1 cellular context compared by ENCODE assay signal in the genomic region with DNA sequence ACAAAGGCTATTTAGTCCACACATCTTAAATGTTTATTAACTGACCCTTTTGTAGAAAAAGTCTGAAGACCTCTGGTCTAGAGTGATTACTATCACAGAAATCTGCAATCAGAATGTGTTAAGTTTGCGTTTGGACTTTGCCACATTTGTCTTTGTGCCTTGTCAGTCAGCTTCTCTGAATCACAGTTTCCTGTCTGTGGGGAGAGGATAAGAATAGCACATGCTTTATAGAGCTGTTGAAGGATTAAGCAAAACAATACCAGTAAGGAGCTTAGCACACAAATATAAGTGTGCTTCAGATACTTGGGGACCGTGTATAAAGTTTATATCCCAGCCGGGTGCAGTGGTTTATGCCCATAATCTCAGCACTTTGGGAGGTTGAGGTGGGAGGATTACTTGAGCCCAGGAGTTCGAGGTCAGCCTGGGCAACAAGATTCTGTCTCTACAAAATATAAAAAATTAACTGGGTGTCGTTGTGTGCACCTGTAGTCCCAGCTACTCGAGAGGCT.
TF ChIP-seq lines count a peak whose summit lies in the region.

No MANE protein-coding gene starts in this region.

TF ChIP-seq in K562, 482 proteins besides CTCF, POLR2A, EP300 and RAD21 (continued from another document and continues in another):
- TF ChIP-seq, protein P1, sequence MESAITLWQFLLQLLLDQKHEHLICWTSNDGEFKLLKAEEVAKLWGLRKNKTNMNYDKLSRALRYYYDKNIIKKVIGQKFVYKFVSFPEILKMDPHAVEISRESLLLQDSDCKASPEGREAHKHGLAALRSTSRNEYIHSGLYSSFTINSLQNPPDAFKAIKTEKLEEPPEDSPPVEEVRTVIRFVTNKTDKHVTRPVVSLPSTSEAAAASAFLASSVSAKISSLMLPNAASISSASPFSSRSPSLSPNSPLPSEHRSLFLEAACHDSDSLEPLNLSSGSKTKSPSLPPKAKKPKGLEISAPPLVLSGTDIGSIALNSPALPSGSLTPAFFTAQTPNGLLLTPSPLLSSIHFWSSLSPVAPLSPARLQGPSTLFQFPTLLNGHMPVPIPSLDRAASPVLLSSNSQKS (CRISPR knock-in tag; IDR thresholded peaks at IDR 0.05): no peak
- TF ChIP-seq POLR3G (IDR thresholded peaks at IDR 0.05; ENCODE audit: extremely low read depth, insufficient read length, insufficient replicate concordance) (no peak), TAL1 (IDR thresholded peaks at IDR 0.05) (peak; percentile 73), RBFOX2 (IDR thresholded peaks at IDR 0.05; ENCODE audit: low read depth, low read length) (no peak), MAZ (CRISPR knock-in tag; conservative IDR thresholded peaks at IDR 0.05 in 1 of 2, IDR thresholded peaks at IDR 0.05 in 1 of 2) (no peak), OTX1 (CRISPR knock-in tag; IDR thresholded peaks at IDR 0.05) (no peak), SPI1 (IDR thresholded peaks at IDR 0.05; ENCODE audit: borderline replicate concordance, low read depth, low read length) (no peak), HLTF (IDR thresholded peaks at IDR 0.05) (no peak), NELFE (IDR thresholded peaks at IDR 0.05; ENCODE audit: insufficient read depth, insufficient read length) (no peak), NCOA1 (IDR thresholded peaks at IDR 0.05; ENCODE audit: low read depth) (no peak), ZNF785 (CRISPR knock-in tag; IDR thresholded peaks at IDR 0.05) (no peak), SAFB (IDR thresholded peaks at IDR 0.05; ENCODE audit: borderline replicate concordance, low read depth, low read length) (no peak), ZNF507 (tag; conservative IDR thresholded peaks at IDR 0.05) (no peak), NFYB (IDR thresholded peaks at IDR 0.05; ENCODE audit: extremely low read depth, insufficient read length) (no peak), CEBPB (tag; IDR thresholded peaks at IDR 0.05) (no peak), TCF3 (CRISPR knock-in tag; IDR thresholded peaks at IDR 0.05) (peak; percentile 77), ZNF764 (CRISPR knock-in tag; IDR thresholded peaks at IDR 0.05; ENCODE audit: low read depth) (no peak), U2AF1 (optimal IDR thresholded peaks at IDR 0.05; ENCODE audit: low read depth, low read length) (no peak), ZNF75A (CRISPR knock-in tag; IDR thresholded peaks at IDR 0.05) (no peak), ZNF282 (CRISPR knock-in tag; IDR thresholded peaks at IDR 0.05) (no peak), PHTF2 (CRISPR knock-in tag; IDR thresholded peaks at IDR 0.05) (no peak), ZNF263 (CRISPR knock-in tag; IDR thresholded peaks at IDR 0.05; ENCODE audit: borderline replicate concordance) (no peak), HNRNPL (IDR thresholded peaks at IDR 0.05; ENCODE audit: low read depth, low read length) (no peak), TFAM (CRISPR knock-in tag; conservative IDR thresholded peaks at IDR 0.05) (no peak), ZKSCAN1 (IDR thresholded peaks at IDR 0.05; ENCODE audit: low read depth, low read length) (no peak), CTBP1 (IDR thresholded peaks at IDR 0.05; ENCODE audit: borderline replicate concordance) (no peak), ZNF133 (CRISPR knock-in tag; IDR thresholded peaks at IDR 0.05) (no peak), CBX3 (IDR thresholded peaks at IDR 0.05; ENCODE audit: borderline replicate concordance in 1 of 2, low read length in 2 of 2) (no peak), PURB (CRISPR knock-in tag; IDR thresholded peaks at IDR 0.05; ENCODE audit: low read depth) (no peak), ZFX (CRISPR knock-in tag; IDR thresholded peaks at IDR 0.05) (no peak), ZNF561 (CRISPR knock-in tag; conservative IDR thresholded peaks at IDR 0.05) (no peak), CEBPG (CRISPR knock-in tag; IDR thresholded peaks at IDR 0.05) (no peak), CEBPG (tag; conservative IDR thresholded peaks at IDR 0.05 in 1 of 2, IDR thresholded peaks at IDR 0.05 in 1 of 2) (no peak), L3MBTL2 (IDR thresholded peaks at IDR 0.05) (peak; percentile 75), ESRRA (IDR thresholded peaks at IDR 0.05; ENCODE audit: borderline replicate concordance, low read depth) (no peak), HMG20B (CRISPR knock-in tag; IDR thresholded peaks at IDR 0.05) (no peak), GATAD2B (IDR thresholded peaks at IDR 0.05; ENCODE audit: borderline replicate concordance) (no peak), EHMT2 (IDR thresholded peaks at IDR 0.05) (no peak), SMARCC2 (IDR thresholded peaks at IDR 0.05; ENCODE audit: low read depth) (peak; percentile 40; the same call in 1 of the 2 replicates), ZNF143 (CRISPR knock-in tag; IDR thresholded peaks at IDR 0.05) (no peak), ZNF583 (CRISPR knock-in tag; IDR thresholded peaks at IDR 0.05) (no peak), ZFP1 (CRISPR knock-in tag; IDR thresholded peaks at IDR 0.05) (no peak), CC2D1A (IDR thresholded peaks at IDR 0.05) (no peak), TAF1 (IDR thresholded peaks at IDR 0.05; ENCODE audit: control insufficient read depth, extremely low read depth, insufficient read depth, low read length, severe bottlenecking) (no peak), EP400 (IDR thresholded peaks at IDR 0.05) (no peak), MED1 (CRISPR knock-in tag; IDR thresholded peaks at IDR 0.05; ENCODE audit: borderline replicate concordance) (no peak)
- TF ChIP-seq, protein P2, sequence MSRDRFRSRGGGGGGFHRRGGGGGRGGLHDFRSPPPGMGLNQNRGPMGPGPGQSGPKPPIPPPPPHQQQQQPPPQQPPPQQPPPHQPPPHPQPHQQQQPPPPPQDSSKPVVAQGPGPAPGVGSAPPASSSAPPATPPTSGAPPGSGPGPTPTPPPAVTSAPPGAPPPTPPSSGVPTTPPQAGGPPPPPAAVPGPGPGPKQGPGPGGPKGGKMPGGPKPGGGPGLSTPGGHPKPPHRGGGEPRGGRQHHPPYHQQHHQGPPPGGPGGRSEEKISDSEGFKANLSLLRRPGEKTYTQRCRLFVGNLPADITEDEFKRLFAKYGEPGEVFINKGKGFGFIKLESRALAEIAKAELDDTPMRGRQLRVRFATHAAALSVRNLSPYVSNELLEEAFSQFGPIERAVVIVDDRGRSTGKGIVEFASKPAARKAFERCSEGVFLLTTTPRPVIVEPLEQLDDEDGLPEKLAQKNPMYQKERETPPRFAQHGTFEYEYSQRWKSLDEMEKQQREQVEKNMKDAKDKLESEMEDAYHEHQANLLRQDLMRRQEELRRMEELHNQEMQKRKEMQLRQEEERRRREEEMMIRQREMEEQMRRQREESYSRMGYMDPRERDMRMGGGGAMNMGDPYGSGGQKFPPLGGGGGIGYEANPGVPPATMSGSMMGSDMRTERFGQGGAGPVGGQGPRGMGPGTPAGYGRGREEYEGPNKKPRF (IDR thresholded peaks at IDR 0.05; ENCODE audit: low read depth, low read length): no peak
- TF ChIP-seq, protein P3, sequence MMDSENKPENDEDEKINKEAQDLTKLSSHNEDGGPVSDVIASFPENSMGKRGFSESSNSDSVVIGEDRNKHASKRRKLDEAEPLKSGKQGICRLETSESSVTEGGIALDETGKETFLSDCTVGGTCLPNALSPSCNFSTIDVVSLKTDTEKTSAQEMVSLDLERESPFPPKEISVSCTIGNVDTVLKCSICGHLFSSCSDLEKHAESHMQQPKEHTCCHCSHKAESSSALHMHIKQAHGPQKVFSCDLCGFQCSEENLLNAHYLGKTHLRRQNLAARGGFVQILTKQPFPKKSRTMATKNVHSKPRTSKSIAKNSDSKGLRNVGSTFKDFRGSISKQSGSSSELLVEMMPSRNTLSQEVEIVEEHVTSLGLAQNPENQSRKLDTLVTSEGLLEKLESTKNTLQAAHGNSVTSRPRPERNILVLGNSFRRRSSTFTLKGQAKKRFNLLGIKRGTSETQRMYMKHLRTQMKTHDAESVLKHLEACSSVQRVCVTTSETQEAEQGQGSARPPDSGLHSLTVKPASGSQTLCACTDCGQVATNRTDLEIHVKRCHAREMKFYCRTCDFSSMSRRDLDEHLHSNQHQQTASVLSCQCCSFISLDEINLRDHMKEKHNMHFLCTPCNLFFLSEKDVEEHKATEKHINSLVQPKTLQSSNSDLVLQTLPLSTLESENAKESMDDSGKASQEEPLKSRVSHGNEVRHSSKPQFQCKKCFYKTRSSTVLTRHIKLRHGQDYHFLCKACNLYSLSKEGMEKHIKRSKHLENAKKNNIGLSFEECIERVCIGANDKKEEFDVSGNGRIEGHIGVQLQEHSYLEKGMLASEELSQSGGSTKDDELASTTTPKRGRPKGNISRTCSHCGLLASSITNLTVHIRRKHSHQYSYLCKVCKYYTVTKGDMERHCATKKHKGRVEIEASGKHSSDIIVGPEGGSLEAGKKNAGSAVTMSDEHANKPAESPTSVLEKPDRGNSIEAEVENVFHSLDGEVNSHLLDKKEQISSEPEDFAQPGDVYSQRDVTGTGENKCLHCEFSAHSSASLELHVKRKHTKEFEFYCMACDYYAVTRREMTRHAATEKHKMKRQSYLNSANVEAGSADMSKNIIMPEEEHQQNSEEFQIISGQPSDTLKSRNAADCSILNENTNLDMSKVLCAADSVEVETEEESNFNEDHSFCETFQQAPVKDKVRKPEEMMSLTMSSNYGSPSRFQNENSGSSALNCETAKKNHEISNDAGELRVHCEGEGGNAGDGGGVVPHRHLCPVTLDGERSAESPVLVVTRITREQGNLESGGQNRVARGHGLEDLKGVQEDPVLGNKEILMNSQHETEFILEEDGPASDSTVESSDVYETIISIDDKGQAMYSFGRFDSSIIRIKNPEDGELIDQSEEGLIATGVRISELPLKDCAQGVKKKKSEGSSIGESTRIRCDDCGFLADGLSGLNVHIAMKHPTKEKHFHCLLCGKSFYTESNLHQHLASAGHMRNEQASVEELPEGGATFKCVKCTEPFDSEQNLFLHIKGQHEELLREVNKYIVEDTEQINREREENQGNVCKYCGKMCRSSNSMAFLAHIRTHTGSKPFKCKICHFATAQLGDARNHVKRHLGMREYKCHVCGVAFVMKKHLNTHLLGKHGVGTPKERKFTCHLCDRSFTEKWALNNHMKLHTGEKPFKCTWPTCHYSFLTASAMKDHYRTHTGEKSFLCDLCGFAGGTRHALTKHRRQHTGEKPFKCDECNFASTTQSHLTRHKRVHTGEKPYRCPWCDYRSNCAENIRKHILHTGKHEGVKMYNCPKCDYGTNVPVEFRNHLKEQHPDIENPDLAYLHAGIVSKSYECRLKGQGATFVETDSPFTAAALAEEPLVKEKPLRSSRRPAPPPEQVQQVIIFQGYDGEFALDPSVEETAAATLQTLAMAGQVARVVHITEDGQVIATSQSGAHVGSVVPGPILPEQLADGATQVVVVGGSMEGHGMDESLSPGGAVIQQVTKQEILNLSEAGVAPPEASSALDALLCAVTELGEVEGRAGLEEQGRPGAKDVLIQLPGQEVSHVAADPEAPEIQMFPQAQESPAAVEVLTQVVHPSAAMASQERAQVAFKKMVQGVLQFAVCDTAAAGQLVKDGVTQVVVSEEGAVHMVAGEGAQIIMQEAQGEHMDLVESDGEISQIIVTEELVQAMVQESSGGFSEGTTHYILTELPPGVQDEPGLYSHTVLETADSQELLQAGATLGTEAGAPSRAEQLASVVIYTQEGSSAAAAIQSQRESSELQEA (IDR thresholded peaks at IDR 0.05; ENCODE audit: low read depth): no peak
- TF ChIP-seq, protein P4, sequence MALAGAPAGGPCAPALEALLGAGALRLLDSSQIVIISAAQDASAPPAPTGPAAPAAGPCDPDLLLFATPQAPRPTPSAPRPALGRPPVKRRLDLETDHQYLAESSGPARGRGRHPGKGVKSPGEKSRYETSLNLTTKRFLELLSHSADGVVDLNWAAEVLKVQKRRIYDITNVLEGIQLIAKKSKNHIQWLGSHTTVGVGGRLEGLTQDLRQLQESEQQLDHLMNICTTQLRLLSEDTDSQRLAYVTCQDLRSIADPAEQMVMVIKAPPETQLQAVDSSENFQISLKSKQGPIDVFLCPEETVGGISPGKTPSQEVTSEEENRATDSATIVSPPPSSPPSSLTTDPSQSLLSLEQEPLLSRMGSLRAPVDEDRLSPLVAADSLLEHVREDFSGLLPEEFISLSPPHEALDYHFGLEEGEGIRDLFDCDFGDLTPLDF (CRISPR knock-in tag; IDR thresholded peaks at IDR 0.05): no peak
- TF ChIP-seq, protein P5, sequence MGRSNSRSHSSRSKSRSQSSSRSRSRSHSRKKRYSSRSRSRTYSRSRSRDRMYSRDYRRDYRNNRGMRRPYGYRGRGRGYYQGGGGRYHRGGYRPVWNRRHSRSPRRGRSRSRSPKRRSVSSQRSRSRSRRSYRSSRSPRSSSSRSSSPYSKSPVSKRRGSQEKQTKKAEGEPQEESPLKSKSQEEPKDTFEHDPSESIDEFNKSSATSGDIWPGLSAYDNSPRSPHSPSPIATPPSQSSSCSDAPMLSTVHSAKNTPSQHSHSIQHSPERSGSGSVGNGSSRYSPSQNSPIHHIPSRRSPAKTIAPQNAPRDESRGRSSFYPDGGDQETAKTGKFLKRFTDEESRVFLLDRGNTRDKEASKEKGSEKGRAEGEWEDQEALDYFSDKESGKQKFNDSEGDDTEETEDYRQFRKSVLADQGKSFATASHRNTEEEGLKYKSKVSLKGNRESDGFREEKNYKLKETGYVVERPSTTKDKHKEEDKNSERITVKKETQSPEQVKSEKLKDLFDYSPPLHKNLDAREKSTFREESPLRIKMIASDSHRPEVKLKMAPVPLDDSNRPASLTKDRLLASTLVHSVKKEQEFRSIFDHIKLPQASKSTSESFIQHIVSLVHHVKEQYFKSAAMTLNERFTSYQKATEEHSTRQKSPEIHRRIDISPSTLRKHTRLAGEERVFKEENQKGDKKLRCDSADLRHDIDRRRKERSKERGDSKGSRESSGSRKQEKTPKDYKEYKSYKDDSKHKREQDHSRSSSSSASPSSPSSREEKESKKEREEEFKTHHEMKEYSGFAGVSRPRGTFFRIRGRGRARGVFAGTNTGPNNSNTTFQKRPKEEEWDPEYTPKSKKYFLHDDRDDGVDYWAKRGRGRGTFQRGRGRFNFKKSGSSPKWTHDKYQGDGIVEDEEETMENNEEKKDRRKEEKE (IDR thresholded peaks at IDR 0.05; ENCODE audit: borderline replicate concordance in 1 of 2, control insufficient read depth in 1 of 2, low read depth in 2 of 2, low read length in 1 of 2): no peak
- TF ChIP-seq, protein P6, sequence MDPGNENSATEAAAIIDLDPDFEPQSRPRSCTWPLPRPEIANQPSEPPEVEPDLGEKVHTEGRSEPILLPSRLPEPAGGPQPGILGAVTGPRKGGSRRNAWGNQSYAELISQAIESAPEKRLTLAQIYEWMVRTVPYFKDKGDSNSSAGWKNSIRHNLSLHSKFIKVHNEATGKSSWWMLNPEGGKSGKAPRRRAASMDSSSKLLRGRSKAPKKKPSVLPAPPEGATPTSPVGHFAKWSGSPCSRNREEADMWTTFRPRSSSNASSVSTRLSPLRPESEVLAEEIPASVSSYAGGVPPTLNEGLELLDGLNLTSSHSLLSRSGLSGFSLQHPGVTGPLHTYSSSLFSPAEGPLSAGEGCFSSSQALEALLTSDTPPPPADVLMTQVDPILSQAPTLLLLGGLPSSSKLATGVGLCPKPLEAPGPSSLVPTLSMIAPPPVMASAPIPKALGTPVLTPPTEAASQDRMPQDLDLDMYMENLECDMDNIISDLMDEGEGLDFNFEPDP (CRISPR knock-in tag; IDR thresholded peaks at IDR 0.05): no peak
- TF ChIP-seq, protein P7, sequence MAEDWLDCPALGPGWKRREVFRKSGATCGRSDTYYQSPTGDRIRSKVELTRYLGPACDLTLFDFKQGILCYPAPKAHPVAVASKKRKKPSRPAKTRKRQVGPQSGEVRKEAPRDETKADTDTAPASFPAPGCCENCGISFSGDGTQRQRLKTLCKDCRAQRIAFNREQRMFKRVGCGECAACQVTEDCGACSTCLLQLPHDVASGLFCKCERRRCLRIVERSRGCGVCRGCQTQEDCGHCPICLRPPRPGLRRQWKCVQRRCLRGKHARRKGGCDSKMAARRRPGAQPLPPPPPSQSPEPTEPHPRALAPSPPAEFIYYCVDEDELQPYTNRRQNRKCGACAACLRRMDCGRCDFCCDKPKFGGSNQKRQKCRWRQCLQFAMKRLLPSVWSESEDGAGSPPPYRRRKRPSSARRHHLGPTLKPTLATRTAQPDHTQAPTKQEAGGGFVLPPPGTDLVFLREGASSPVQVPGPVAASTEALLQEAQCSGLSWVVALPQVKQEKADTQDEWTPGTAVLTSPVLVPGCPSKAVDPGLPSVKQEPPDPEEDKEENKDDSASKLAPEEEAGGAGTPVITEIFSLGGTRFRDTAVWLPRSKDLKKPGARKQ (CRISPR knock-in tag; IDR thresholded peaks at IDR 0.05): no peak
